13 cellular contexts compared by ENCODE assay signal in the genomic region with DNA sequence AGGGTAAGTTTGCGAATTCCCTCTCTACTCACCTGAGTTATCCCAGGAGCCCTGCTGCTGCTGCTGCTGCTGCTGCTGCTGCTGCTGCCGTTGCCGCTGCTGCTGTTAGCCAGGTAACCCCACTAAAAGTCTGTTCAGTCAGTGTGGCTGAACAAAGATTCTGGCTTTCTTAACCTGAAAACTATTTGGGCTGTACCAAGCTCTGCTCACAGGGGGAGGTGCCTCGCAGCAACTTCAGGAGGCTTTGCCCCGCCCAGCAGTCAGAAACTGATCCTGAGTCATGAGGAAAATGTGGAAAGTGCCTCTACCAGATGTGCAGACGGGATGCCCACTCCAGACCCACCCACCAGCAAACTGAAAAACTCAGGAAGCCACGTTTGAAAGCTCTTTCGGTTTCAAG. TPM values are rescaled to one million over a fixed set of nuclear protein-coding genes. Genes with fewer than 3 reads are reported as not detected.
DNase-seq lines count a peak whose midpoint lies in the region; ATAC-seq and TF ChIP-seq lines count a peak whose summit lies in the region.
"Had no signal": no experiment of that assay in that cellular context is flagged by ENCODE, and none has a peak within 500 bp of the region (broad histone marks: within the 10 kb centered on the region; RNA-seq: fewer than 3 reads in every experiment).

A gene with protein sequence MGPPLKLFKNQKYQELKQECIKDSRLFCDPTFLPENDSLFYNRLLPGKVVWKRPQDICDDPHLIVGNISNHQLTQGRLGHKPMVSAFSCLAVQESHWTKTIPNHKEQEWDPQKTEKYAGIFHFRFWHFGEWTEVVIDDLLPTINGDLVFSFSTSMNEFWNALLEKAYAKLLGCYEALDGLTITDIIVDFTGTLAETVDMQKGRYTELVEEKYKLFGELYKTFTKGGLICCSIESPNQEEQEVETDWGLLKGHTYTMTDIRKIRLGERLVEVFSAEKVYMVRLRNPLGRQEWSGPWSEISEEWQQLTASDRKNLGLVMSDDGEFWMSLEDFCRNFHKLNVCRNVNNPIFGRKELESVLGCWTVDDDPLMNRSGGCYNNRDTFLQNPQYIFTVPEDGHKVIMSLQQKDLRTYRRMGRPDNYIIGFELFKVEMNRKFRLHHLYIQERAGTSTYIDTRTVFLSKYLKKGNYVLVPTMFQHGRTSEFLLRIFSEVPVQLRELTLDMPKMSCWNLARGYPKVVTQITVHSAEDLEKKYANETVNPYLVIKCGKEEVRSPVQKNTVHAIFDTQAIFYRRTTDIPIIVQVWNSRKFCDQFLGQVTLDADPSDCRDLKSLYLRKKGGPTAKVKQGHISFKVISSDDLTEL (minus strand): TSS at position 145 of the 400 bp plus-strand sequence. CDS start 6,547 bp downstream, outside the sequence.

- H3F3A ChIP-seq in GM23338 (replicated peaks; ENCODE audit: low read depth): no peaks in the 10 kb centered on the region

- TF ChIP-seq POLR2A in esophagus muscularis mucosa (IDR thresholded peaks at IDR 0.05; ENCODE audit: low read depth): no peak

- peak; percentile 69 for DNase-seq in GM23338 (ENCODE audit: low spot score)
- peak; percentile 37 for DNase-seq in WTC11 (ENCODE audit: low spot score)
- DNase-seq in iPS DF 6.9 (ENCODE audit: low read depth, low spot score): peak; percentile 16
- DNase-seq in renal cortical epithelial cell (ENCODE audit: low read depth): peak; percentile 34
- DNase-seq in esophagus muscularis mucosa (ENCODE audit: extremely low spot score): no peak
- no peak for DNase-seq in amniotic stem cell (lab: John Stamatoyannopoulos, UW)
- DNase-seq in NAMALWA (ENCODE audit: low spot score): no peak
- DNase-seq: NCI-H2227 treated with DMSO at 0.1 percent for 48 hours; stimulated activated CD4-positive, alpha-beta T cell treated with anti-CD3 and anti-CD28 coated beads, Interleukin-12 subunit alpha, Interleukin-12 subunit beta, amount 100 ng/mL, for 4 hours had no signal

- H3K79me2 ChIP-seq in GM23338 (replicated peaks; ENCODE audit: insufficient read depth): no peaks in the 10 kb centered on the region

- ATAC-seq in GM23338 (peak; percentile 93), WTC11 (peak; percentile 91), HG02610 (IDR thresholded peaks at IDR 0.05; ENCODE audit: unreplicated experiment) (no peak)
- ATAC-seq: activated CD4-positive, CD25-positive, alpha-beta regulatory T cell treated with anti-CD3 and anti-CD28 coated beads, Interleukin-2, amount 50 U/mL, for 24 hours; Right ventricle myocardium inferior had no signal

- H3K36me3 ChIP-seq in GM23338 (ENCODE audit: insufficient read depth): no peaks in the 10 kb centered on the region
- no peaks in the 10 kb centered on the region for H3K36me3 ChIP-seq in iPS DF 6.9 (ENCODE audit: control insufficient read depth, insufficient read depth, low read length)
- H3K36me3 ChIP-seq in esophagus muscularis mucosa: no peaks in the 10 kb centered on the region
- H3K36me3 ChIP-seq: gastrocnemius medialis had no signal

- H3K27ac Mint-ChIP-seq in GM23338 (0 out of 2 replicates have a peak within 1 kb of the TSS, but pooled peaks have one; percentile 62), WTC11 (peak within 1 kb of the TSS; percentile 50; the same call in 1 of the 2 replicates)

- H3K36me3 Mint-ChIP-seq in GM23338 (ENCODE audit: low read depth) (no peaks in the 10 kb centered on the region), WTC11 (no peaks in the 10 kb centered on the region)

- H3K4me3 ChIP-seq in GM23338 (no peak within 1 kb of the TSS), iPS DF 6.9 (ENCODE audit: low read length) (no peak within 1 kb of the TSS), esophagus muscularis mucosa (peak within 1 kb of the TSS in 1 of 4 donors; percentile 5)
- H3K4me3 ChIP-seq: gastrocnemius medialis had no signal

- H3K4me1 ChIP-seq in GM23338 (ENCODE audit: insufficient read depth) (peaks cover 7% of the 10 kb centered on the region; the same call in 1 of the 2 replicates), iPS DF 6.9 (ENCODE audit: control insufficient read depth, insufficient read depth, low read length) (no peaks in the 10 kb centered on the region), esophagus muscularis mucosa (no peaks in the 10 kb centered on the region)
- H3K4me1 ChIP-seq: gastrocnemius medialis had no signal

- peak within 1 kb of the TSS; percentile 46; the same call in 1 of the 2 replicates for H3K4me2 ChIP-seq in GM23338

- no peaks in the 10 kb centered on the region for H3K9me2 ChIP-seq in GM23338 (ENCODE audit: insufficient read depth)

- no peaks in the 10 kb centered on the region for H3K9me3 Mint-ChIP-seq in GM23338
- no peaks in the 10 kb centered on the region for H3K9me3 Mint-ChIP-seq in WTC11

- intact Hi-C loops in esophagus muscularis mucosa (cut with DNase I): no loop called here

- H3K4me3 Mint-ChIP-seq in GM23338 (peak within 1 kb of the TSS; percentile 47), WTC11 (peak within 1 kb of the TSS; percentile 47)

- H2AFZ ChIP-seq in GM23338: peak within 1 kb of the TSS; percentile 20; the same call in 1 of the 2 replicates

- no peak within 1 kb of the TSS for H3K27ac ChIP-seq in GM23338 (ENCODE audit: low read depth)
- no peak within 1 kb of the TSS for H3K27ac ChIP-seq in iPS DF 6.9 (ENCODE audit: low read length)
- H3K27ac ChIP-seq in esophagus muscularis mucosa (replicated peaks in 1 of 4): no peak within 1 kb of the TSS
- H3K27ac ChIP-seq: gastrocnemius medialis had no signal

- POLR2A ChIA-PET in WTC11 (lab: Charles Lee): no interaction called here

- TF ChIP-seq CTCF in GM23338 (conservative IDR thresholded peaks at IDR 0.05; ENCODE audit: low read depth in 2 of 2): no peak
- no peak for TF ChIP-seq CTCF in WTC11 (IDR thresholded peaks at IDR 0.05)
- TF ChIP-seq CTCF in esophagus muscularis mucosa (IDR thresholded peaks at IDR 0.05): no peak

- CTCF ChIA-PET in WTC11 (lab: Charles Lee): no interaction called here

- H4K20me1 ChIP-seq in GM23338 (replicated peaks; ENCODE audit: insufficient read depth): no peaks in the 10 kb centered on the region

- H3K27me3 Mint-ChIP-seq in GM23338 (ENCODE audit: insufficient read depth, low read depth, poor library complexity) (peaks cover 2% of the 10 kb centered on the region), WTC11 (ENCODE audit: low read depth) (peaks cover 9% of the 10 kb centered on the region)

- WGBS in iPS DF 6.9 (ENCODE audit: insufficient coverage, insufficient read length): no CpG with 5 or more reads among the region's 8 CpGs
- WGBS in esophagus muscularis mucosa: 48% methylated on average over 6 of the region's 8 CpGs

- H3K9me3 ChIP-seq in iPS DF 6.9 (ENCODE audit: control insufficient read depth, insufficient read depth, low read length) (no peaks in the 10 kb centered on the region), esophagus muscularis mucosa (no peaks in the 10 kb centered on the region)
- H3K9me3 ChIP-seq: gastrocnemius medialis had no signal

- H3K27me3 ChIP-seq in GM23338 (ENCODE audit: insufficient read depth) (no peaks in the 10 kb centered on the region), iPS DF 6.9 (ENCODE audit: control insufficient read depth, insufficient read depth, low read length) (no peaks in the 10 kb centered on the region), esophagus muscularis mucosa (no peaks in the 10 kb centered on the region)
- H3K27me3 ChIP-seq: gastrocnemius medialis had no signal

- TF ChIP-seq EP300 in esophagus muscularis mucosa (IDR thresholded peaks at IDR 0.05): no peak

- peaks cover 21% of the 10 kb centered on the region for H3K4me1 Mint-ChIP-seq in GM23338
- peaks cover 26% of the 10 kb centered on the region for H3K4me1 Mint-ChIP-seq in WTC11

TF ChIP-seq in GM23338, 12 proteins besides CTCF, POLR2A, EP300 and RAD21 (continues in another document):
- TF ChIP-seq JUNB (IDR thresholded peaks at IDR 0.05; ENCODE audit: unreplicated experiment) (no peak), CREB1 (CRISPR knock-in tag; IDR thresholded peaks at IDR 0.05; ENCODE audit: low read depth) (no peak), EZH2phosphoT487 (IDR thresholded peaks at IDR 0.05; ENCODE audit: unreplicated experiment) (no peak), STAT1 (IDR thresholded peaks at IDR 0.05; ENCODE audit: unreplicated experiment) (no peak), ZNF114 (CRISPR knock-in tag; IDR thresholded peaks at IDR 0.05) (no peak), POLR2AphosphoS5 (IDR thresholded peaks at IDR 0.05; ENCODE audit: low read depth) (no peak)

TF ChIP-seq in WTC11, 78 proteins besides CTCF, POLR2A, EP300 and RAD21:
- TF ChIP-seq, protein P1, sequence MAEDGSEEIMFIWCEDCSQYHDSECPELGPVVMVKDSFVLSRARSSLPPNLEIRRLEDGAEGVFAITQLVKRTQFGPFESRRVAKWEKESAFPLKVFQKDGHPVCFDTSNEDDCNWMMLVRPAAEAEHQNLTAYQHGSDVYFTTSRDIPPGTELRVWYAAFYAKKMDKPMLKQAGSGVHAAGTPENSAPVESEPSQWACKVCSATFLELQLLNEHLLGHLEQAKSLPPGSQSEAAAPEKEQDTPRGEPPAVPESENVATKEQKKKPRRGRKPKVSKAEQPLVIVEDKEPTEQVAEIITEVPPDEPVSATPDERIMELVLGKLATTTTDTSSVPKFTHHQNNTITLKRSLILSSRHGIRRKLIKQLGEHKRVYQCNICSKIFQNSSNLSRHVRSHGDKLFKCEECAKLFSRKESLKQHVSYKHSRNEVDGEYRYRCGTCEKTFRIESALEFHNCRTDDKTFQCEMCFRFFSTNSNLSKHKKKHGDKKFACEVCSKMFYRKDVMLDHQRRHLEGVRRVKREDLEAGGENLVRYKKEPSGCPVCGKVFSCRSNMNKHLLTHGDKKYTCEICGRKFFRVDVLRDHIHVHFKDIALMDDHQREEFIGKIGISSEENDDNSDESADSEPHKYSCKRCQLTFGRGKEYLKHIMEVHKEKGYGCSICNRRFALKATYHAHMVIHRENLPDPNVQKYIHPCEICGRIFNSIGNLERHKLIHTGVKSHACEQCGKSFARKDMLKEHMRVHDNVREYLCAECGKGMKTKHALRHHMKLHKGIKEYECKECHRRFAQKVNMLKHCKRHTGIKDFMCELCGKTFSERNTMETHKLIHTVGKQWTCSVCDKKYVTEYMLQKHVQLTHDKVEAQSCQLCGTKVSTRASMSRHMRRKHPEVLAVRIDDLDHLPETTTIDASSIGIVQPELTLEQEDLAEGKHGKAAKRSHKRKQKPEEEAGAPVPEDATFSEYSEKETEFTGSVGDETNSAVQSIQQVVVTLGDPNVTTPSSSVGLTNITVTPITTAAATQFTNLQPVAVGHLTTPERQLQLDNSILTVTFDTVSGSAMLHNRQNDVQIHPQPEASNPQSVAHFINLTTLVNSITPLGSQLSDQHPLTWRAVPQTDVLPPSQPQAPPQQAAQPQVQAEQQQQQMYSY (CRISPR knock-in tag; IDR thresholded peaks at IDR 0.05): peak; percentile 88
- TF ChIP-seq ZNF121 (CRISPR knock-in tag; IDR thresholded peaks at IDR 0.05): no peak

RNA-seq across cellular contexts. Expression of the gene that starts here (rescaled TPM):
- 5.1 and 6.3 TPM in 2 replicates for total RNA-seq in GM23338 (2014; rRNA removed; shearing (Covaris generic))
- polyA plus RNA-seq in GM23338 (2016; fragmentation: Nextera tagmentation; extraction: Ambion mirVana): 3.8 and 4.5 TPM in 2 replicates
- total RNA-seq in WTC11 (2021) (3.1 to 4.1 TPM (median 4.0 TPM) in 3 replicates), renal cortical epithelial cell (0.87 and 4.9 TPM in 2 replicates), esophagus muscularis mucosa (1 to 10 TPM in 1 of 4 donors, under 1 TPM in 3; 0.06 to 1.1 (median 0.46) TPM)

Comparison
In these comparisons a context has a peak if more than half of its experiments do, and no peak if none do; other contexts are left out.
1. DNase-seq: peak in GM23338 (single experiment), WTC11 (single experiment), iPS DF 6.9 (single experiment) and renal cortical epithelial cell (single experiment); none in esophagus muscularis mucosa (single experiment), amniotic stem cell (single experiment) and NAMALWA (single experiment).